Comparison of ENCODE assay signal across 8 cellular contexts in the genomic region with DNA sequence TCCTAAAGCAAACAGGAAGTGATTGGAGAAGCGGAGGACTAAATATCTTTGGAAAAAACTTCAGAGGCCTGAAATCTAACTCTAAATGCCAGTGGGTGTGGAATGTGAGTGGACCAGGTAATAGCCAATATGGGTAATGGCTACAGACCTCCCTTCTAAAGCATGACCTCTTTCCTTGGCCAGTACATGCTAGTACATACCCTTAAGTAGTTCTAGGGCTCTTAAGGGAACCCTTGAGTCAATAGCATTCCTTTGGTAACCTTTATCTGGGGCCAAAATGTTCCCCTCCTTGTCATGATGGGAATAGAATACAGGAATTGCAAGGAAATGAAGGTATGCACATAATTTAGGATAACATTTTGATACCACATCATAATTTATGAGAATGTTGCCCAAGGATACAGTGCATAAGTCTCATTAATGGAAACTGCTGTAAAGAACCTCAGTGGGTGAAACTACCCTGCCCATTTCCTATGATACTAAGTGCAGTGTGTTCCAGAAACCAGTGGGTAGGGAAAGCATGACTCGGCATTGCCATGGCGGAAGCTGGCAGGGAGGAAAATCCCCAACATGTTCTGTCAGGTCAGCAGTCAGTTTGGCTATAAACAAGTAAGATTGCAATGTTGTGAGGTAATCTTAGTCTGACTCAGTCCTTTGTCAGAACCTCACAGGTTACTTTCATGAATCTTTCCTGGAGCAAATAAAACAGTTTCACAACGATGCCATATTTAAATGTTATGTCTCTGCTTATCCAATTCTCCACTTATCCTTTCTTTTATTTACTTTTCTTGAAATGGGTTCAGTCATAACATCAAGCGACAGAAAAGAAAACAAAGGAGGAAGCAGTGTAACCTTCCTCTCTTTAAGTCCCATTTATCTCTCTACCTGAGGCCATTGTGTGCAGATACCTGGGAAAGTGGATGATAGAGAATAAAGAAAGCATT. TPM values are rescaled to one million over a fixed set of nuclear protein-coding genes. Genes with fewer than 3 reads are reported as not detected.
DNase-seq lines count a peak whose midpoint lies in the region; ATAC-seq and TF ChIP-seq lines count a peak whose summit lies in the region.

No MANE protein-coding gene starts in this region.

- peak; percentile 24 for DNase-seq in DMS153 treated with DMSO at 0.1 percent for 48 hours (lab: John Stamatoyannopoulos, UW; ENCODE audit: unreplicated experiment)
- peak; percentile 25 for DNase-seq in GM20000 (ENCODE audit: low spot score)
- peak; percentile 4 to 11 for DNase-seq in activated CD4-positive, alpha-beta T cell treated with anti-CD3 and anti-CD28 coated beads, Interleukin-2, amount 50 U/mL, for 4 hours
- DNase-seq in stimulated activated CD4-positive, alpha-beta T cell treated with anti-CD3 and anti-CD28 coated beads, Interleukin-12 subunit alpha, Interleukin-12 subunit beta, amount 100 ng/mL, for 4 hours = peak; percentile 34
- DNase-seq in NCI-H1048 (lab: John Stamatoyannopoulos, UW) = no peak
- DNase-seq in NCI-H187 treated with DMSO at 0.1 percent for 48 hours (lab: John Stamatoyannopoulos, UW) = no peak

- WGBS in gastroesophageal sphincter (ENCODE audit: low coverage in 1 of 2), 2 donors = 27 to 38% methylated on average over 4 to 5 of the region's 5 CpGs

- H3K27ac ChIP-seq in gastroesophageal sphincter = peak overlapping the region in 1 of 4 donors; percentile 36

- no peak for TF ChIP-seq POLR2A in gastroesophageal sphincter (IDR thresholded peaks at IDR 0.05)

- H3K27me3 ChIP-seq in gastroesophageal sphincter = no peaks in the 10 kb centered on the region

- no peaks in the 10 kb centered on the region for H3K4me1 ChIP-seq in gastroesophageal sphincter

- ATAC-seq in HG03521 (IDR thresholded peaks at IDR 0.05; ENCODE audit: unreplicated experiment) = peak; percentile 53
- ATAC-seq in gastroesophageal sphincter = peak; percentile 88

- no peaks in the 10 kb centered on the region for H3K9me3 ChIP-seq in gastroesophageal sphincter

- H3K4me3 ChIP-seq in gastroesophageal sphincter = no peak overlapping the region

- TF ChIP-seq CTCF in GM20000 (IDR thresholded peaks at IDR 0.05; ENCODE audit: extremely low read depth, missing control alignments) (no peak), gastroesophageal sphincter (IDR thresholded peaks at IDR 0.05) (no peak)

- TF ChIP-seq EP300 in gastroesophageal sphincter (IDR thresholded peaks at IDR 0.05) = no peak

- H3K36me3 ChIP-seq in gastroesophageal sphincter = no peaks in the 10 kb centered on the region

RNA-seq across cellular contexts. Expression of gene RAP2B, which starts 23.5 kb away (rescaled TPM):
- 10 to 100 TPM; 11.5 to 14.7 (median 13.5) TPM for total RNA-seq in gastroesophageal sphincter

Comparison
In these comparisons a context has a peak if more than half of its experiments do, and no peak if none do; other contexts are left out.
1. DNase-seq: peak in DMS153 treated with DMSO at 0.1 percent for 48 hours (single experiment), GM20000 (single experiment), activated CD4-positive, alpha-beta T cell treated with anti-CD3 and anti-CD28 coated beads, Interleukin-2, amount 50 U/mL, for 4 hours (2 of 2) and stimulated activated CD4-positive, alpha-beta T cell treated with anti-CD3 and anti-CD28 coated beads, Interleukin-12 subunit alpha, Interleukin-12 subunit beta, amount 100 ng/mL, for 4 hours (single experiment); none in NCI-H1048 (single experiment) and NCI-H187 treated with DMSO at 0.1 percent for 48 hours (single experiment).